In genomic region chr16:24102120-24102740, GRCh38 we compare ENCODE assay signal across 1 cellular context.
TF ChIP-seq lines count a peak whose summit lies in the region.

No MANE protein-coding gene starts in this region.

TF ChIP-seq in GM23338, 12 proteins besides CTCF, POLR2A, EP300 and RAD21 (continued from another document):
- TF ChIP-seq ZNF462 (CRISPR knock-in tag; IDR thresholded peaks at IDR 0.05) = 0 out of 2 replicates have a peak, but pooled peaks have one; percentile 9
- TF ChIP-seq REST (IDR thresholded peaks at IDR 0.05; ENCODE audit: unreplicated experiment) = no peak
